26 cellular contexts compared by ENCODE assay signal in genomic region chr11:100790073-100790472, GRCh38.
A peak's percentile ranks its signal among the peaks of the same experiment; 100 is the strongest.
DNase-seq lines count a peak whose midpoint lies in the region; ATAC-seq and TF ChIP-seq lines count a peak whose summit lies in the region.
"Had no signal": no experiment of that assay in that cellular context is flagged by ENCODE, and none has a peak within 500 bp of the region (broad histone marks: within the 10 kb centered on the region; RNA-seq: fewer than 3 reads in every experiment).

No MANE protein-coding gene starts in this region.

- intact Hi-C loops in left ventricle myocardium inferior (cut with micrococcal nuclease): no loop called here
- intact Hi-C loops in left ventricle myocardium superior (cut with micrococcal nuclease): no loop called here
- intact Hi-C loops in PC-9 (cut with micrococcal nuclease; ENCODE audit: unreplicated experiment): no loop called here

- BruUV-seq in PC-9 (replicated peaks; lab: Mats Ljungman, UMichigan): no TSS peak

- no peaks in the 10 kb centered on the region for H3F3A ChIP-seq in PC-9 (ENCODE audit: insufficient read depth, low read depth)

- no peaks in the 10 kb centered on the region for H3K9me2 ChIP-seq in PC-9 (ENCODE audit: insufficient read depth)

- H3K79me2 ChIP-seq in PC-9 (ENCODE audit: low read depth): no peaks in the 10 kb centered on the region

- H3K36me3 ChIP-seq in left ventricle myocardium inferior: no peaks in the 10 kb centered on the region
- H3K36me3 ChIP-seq in PC-9 (ENCODE audit: low read depth): no peaks in the 10 kb centered on the region
- H3K36me3 ChIP-seq: MG63 had no signal

- H3K9me3 ChIP-seq in left ventricle myocardium inferior (replicated peaks) (no peaks in the 10 kb centered on the region), PC-9 (ENCODE audit: insufficient read depth, low read depth) (no peaks in the 10 kb centered on the region)
- H3K9me3 ChIP-seq: A549, MG63 had no signal

- peaks cover 51% of the 10 kb centered on the region for H3K4me1 ChIP-seq in left ventricle myocardium inferior
- H3K4me1 ChIP-seq in PC-9 (replicated peaks; ENCODE audit: insufficient read depth): peaks cover 9% of the 10 kb centered on the region

- no peak overlapping the region for H3K4me2 ChIP-seq in PC-9
- H3K4me2 ChIP-seq: A549 had no signal

- H3K4me3 ChIP-seq in left ventricle myocardium inferior: no peak overlapping the region
- H3K4me3 ChIP-seq in PC-9: no peak overlapping the region
- H3K4me3 ChIP-seq: A549, GM12878, MG63, SK-N-MC had no signal

- CTCF ChIA-PET in PC-9 (lab: Charles Lee): no interaction called here

- DNase-seq in left ventricle myocardium inferior (no peak), left ventricle myocardium superior (no peak), PC-9 (no peak), A172 (ENCODE audit: low spot score) (no peak), superior temporal gyrus (ENCODE audit: extremely low spot score) (no peak)
- DNase-seq: C1 segment of cervical spinal cord; CD4-positive, alpha-beta memory T cell; COR-L47; GOT3; KG1; NCI-H1105 treated with DMSO at 0.1 percent for 48 hours; NCI-H146; NCI-H1930; NCI-H446; NCI-H524 treated with DMSO at 0.1 percent for 48 hours; NCI-H774; NK-92 treated with Interleukin-12 subunit alpha and Interleukin-12 subunit beta, amount 100 ng/mL, for 24 hours; SIG-M5 had no signal

- POLR2A ChIA-PET in PC-9 (lab: Charles Lee; ENCODE audit: unreplicated experiment): no interaction called here

- no peaks in the 10 kb centered on the region for H4K20me1 ChIP-seq in PC-9 (ENCODE audit: insufficient read depth)

- H3K27ac ChIP-seq in left ventricle myocardium inferior (replicated peaks): peak overlapping the region; percentile 13
- H3K27ac ChIP-seq in PC-9: 0 out of 2 replicates have a peak overlapping the region, but pooled peaks have one; percentile 10
- H3K27ac ChIP-seq: RWPE1, SK-N-MC had no signal

- no peak overlapping the region for H2AFZ ChIP-seq in PC-9

- TF ChIP-seq CTCF in left ventricle myocardium inferior (IDR thresholded peaks at IDR 0.05; ENCODE audit: borderline replicate concordance) (no peak), PC-9 (conservative IDR thresholded peaks at IDR 0.05) (no peak)

- H3K27me3 ChIP-seq in left ventricle myocardium inferior (ENCODE audit: low read depth) (no peaks in the 10 kb centered on the region), PC-9 (ENCODE audit: insufficient read depth, low read depth) (no peaks in the 10 kb centered on the region)
- H3K27me3 ChIP-seq: MG63 had no signal

- ATAC-seq in left ventricle myocardium superior (no peak), esophagus mucosa (peak; percentile 26), HG03520 (IDR thresholded peaks at IDR 0.05; ENCODE audit: unreplicated experiment) (no peak)
- ATAC-seq: A549, GM12878, HCT116 had no signal
